Comparison of ENCODE assay signal across 27 cellular contexts in genomic region chr4:87620491-87620890, GRCh38. TPM values are rescaled to one million over a fixed set of nuclear protein-coding genes. Genes with fewer than 3 reads are reported as not detected.
DNase-seq lines count a peak whose midpoint lies in the region; ATAC-seq and TF ChIP-seq lines count a peak whose summit lies in the region.
"Had no signal": no experiment of that assay in that cellular context is flagged by ENCODE, and none has a peak within 500 bp of the region (broad histone marks: within the 10 kb centered on the region; RNA-seq: fewer than 3 reads in every experiment).

No MANE protein-coding gene starts in this region.

- no peaks in the 10 kb centered on the region for H3K79me2 ChIP-seq in PC-3 (ENCODE audit: low read length)

- POLR2A ChIA-PET in PC-3 (lab: Charles Lee; ENCODE audit: unreplicated experiment), result no interaction called here

- intact Hi-C loops in esophagus muscularis mucosa (cut with DNase I) (no loop called here), sigmoid colon (cut with DNase I) (no loop called here), transverse colon (cut with DNase I; ENCODE audit: low total_unique reads) (no loop called here), PC-3 (cut with micrococcal nuclease) (no loop called here)

- TF ChIP-seq EP300 in esophagus muscularis mucosa (IDR thresholded peaks at IDR 0.05) (no peak), sigmoid colon (IDR thresholded peaks at IDR 0.05) (peak; percentile 10 to 54 (median 28)), transverse colon (IDR thresholded peaks at IDR 0.05; ENCODE audit: low read depth) (no peak)

- H2AFZ ChIP-seq in PC-3 (ENCODE audit: low read length), result no peak overlapping the region

- TF ChIP-seq CTCF in esophagus muscularis mucosa (IDR thresholded peaks at IDR 0.05), result no peak
- no peak for TF ChIP-seq CTCF in right atrium auricular region (IDR thresholded peaks at IDR 0.05)
- TF ChIP-seq CTCF in sigmoid colon (IDR thresholded peaks at IDR 0.05), result no peak
- TF ChIP-seq CTCF in transverse colon (IDR thresholded peaks at IDR 0.05), result no peak
- no peak for TF ChIP-seq CTCF in PC-3 (conservative IDR thresholded peaks at IDR 0.05; ENCODE audit: low read depth, low read length)

- peak overlapping the region; percentile 59 to 74 (median 62) for H3K27ac ChIP-seq in esophagus muscularis mucosa (replicated peaks in 1 of 4)
- peak overlapping the region; percentile 75 to 83 for H3K27ac ChIP-seq in right atrium auricular region
- H3K27ac ChIP-seq in sigmoid colon, result peak overlapping the region; percentile 56 to 64 (median 60)
- H3K27ac ChIP-seq in transverse colon, result peak overlapping the region in 3 of 4 donors; percentile 41 to 47 (median 47)
- no peak overlapping the region for H3K27ac ChIP-seq in PC-3 (ENCODE audit: low read length)
- H3K27ac ChIP-seq: HL-60, SK-N-MC had no signal

- H3K36me3 ChIP-seq in esophagus muscularis mucosa, result no peaks in the 10 kb centered on the region
- H3K36me3 ChIP-seq in right atrium auricular region, result no peaks in the 10 kb centered on the region
- H3K36me3 ChIP-seq in sigmoid colon, result no peaks in the 10 kb centered on the region
- H3K36me3 ChIP-seq in transverse colon, result no peaks in the 10 kb centered on the region
- H3K36me3 ChIP-seq in PC-3 (ENCODE audit: low read depth, low read length), result no peaks in the 10 kb centered on the region

- H3K4me2 ChIP-seq in PC-3 (ENCODE audit: low read length), result no peak overlapping the region

- CTCF ChIA-PET in PC-3 (lab: Charles Lee), result no interaction called here

- in situ Hi-C loops in transverse colon (cut with MboI; ENCODE audit: low pct_ligation_motif_present in 1 of 4, low pct_unique_long_range_greater_than_20kb in 1 of 4, low sequenced_read_pairs in 3 of 4), result no loop called here

- no peak overlapping the region for H3K9ac ChIP-seq in PC-3 (ENCODE audit: low read length)

- H3K9me3 ChIP-seq in esophagus muscularis mucosa, result no peaks in the 10 kb centered on the region
- no peaks in the 10 kb centered on the region for H3K9me3 ChIP-seq in right atrium auricular region
- H3K9me3 ChIP-seq in sigmoid colon, result peaks cover 0 to 2% (median 0%) of the 10 kb centered on the region in 4 donors
- no peaks in the 10 kb centered on the region for H3K9me3 ChIP-seq in transverse colon
- H3K9me3 ChIP-seq in PC-3 (ENCODE audit: low read length), result no peaks in the 10 kb centered on the region

- TF ChIP-seq POLR2A in esophagus muscularis mucosa (IDR thresholded peaks at IDR 0.05; ENCODE audit: low read depth), result no peak
- no peak for TF ChIP-seq POLR2A in sigmoid colon (IDR thresholded peaks at IDR 0.05)
- TF ChIP-seq POLR2A in transverse colon (IDR thresholded peaks at IDR 0.05), result no peak

- H3F3A ChIP-seq in PC-3 (ENCODE audit: low read length, unreplicated experiment), result no peaks in the 10 kb centered on the region

- DNase-seq in esophagus muscularis mucosa (ENCODE audit: extremely low spot score) (no peak), right atrium auricular region (ENCODE audit: low spot score) (no peak), sigmoid colon (no peak), transverse colon (no peak), PC-3 (no peak)
- DNase-seq: activated CD4-positive, alpha-beta T cell treated with anti-CD3 and anti-CD28 coated beads for 48 hours; activated CD8-positive, alpha-beta memory T cell treated with anti-CD3 and anti-CD28 coated beads, Interleukin-2, amount 10 ng/mL, durations not matched to agents 7 days and 5 days; Calu3; Kasumi-1; MV-4-11; NCI-H1694; NCI-H2227 treated with DMSO at 0.1 percent for 48 hours; NCI-H69; posterior cingulate gyrus; small intestine; stimulated activated CD4-positive, alpha-beta T cell treated with anti-CD3 and anti-CD28 coated beads, Interleukin-1b, Interleukin-23, amount 100 ng/mL, for 48 hours; T-helper 17 cell had no signal

- no peaks in the 10 kb centered on the region for H3K27me3 ChIP-seq in esophagus muscularis mucosa
- H3K27me3 ChIP-seq in right atrium auricular region, result no peaks in the 10 kb centered on the region
- H3K27me3 ChIP-seq in sigmoid colon, result no peaks in the 10 kb centered on the region
- H3K27me3 ChIP-seq in transverse colon, result no peaks in the 10 kb centered on the region
- H3K27me3 ChIP-seq in PC-3 (ENCODE audit: low read length), result peaks cover 33% of the 10 kb centered on the region

- no TSS peak for BruUV-seq in PC-3 (replicated peaks; lab: Mats Ljungman, UMichigan)

- ATAC-seq in HG03280 (IDR thresholded peaks at IDR 0.05; ENCODE audit: unreplicated experiment) (no peak), PC-3 (no peak), HG02571 (IDR thresholded peaks at IDR 0.05; ENCODE audit: unreplicated experiment) (no peak), HG03097 (IDR thresholded peaks at IDR 0.05; ENCODE audit: low FRiP score, unreplicated experiment) (no peak)
- ATAC-seq: activated CD8-positive, alpha-beta memory T cell treated with anti-CD3 and anti-CD28 coated beads, Interleukin-2, amount 10 ng/mL, durations not matched to agents 7 days and 5 days; T-helper 17 cell had no signal

- H3K4me1 ChIP-seq in esophagus muscularis mucosa, result peaks cover 0 to 20% (median 3%) of the 10 kb centered on the region in 4 donors
- peaks cover 0 to 6% of the 10 kb centered on the region in 2 donors for H3K4me1 ChIP-seq in right atrium auricular region
- H3K4me1 ChIP-seq in sigmoid colon, result no peaks in the 10 kb centered on the region
- no peaks in the 10 kb centered on the region for H3K4me1 ChIP-seq in transverse colon
- no peaks in the 10 kb centered on the region for H3K4me1 ChIP-seq in PC-3 (ENCODE audit: insufficient read depth, low read length)

- H3K9me2 ChIP-seq in PC-3 (replicated peaks; ENCODE audit: low read length), result no peaks in the 10 kb centered on the region

- H3K4me3 ChIP-seq in esophagus muscularis mucosa, result no peak overlapping the region
- H3K4me3 ChIP-seq in right atrium auricular region, result peak overlapping the region in 1 of 2 donors; percentile 17
- no peak overlapping the region for H3K4me3 ChIP-seq in sigmoid colon
- H3K4me3 ChIP-seq in transverse colon, result no peak overlapping the region
- no peak overlapping the region for H3K4me3 ChIP-seq in PC-3 (ENCODE audit: low read length)
- H3K4me3 ChIP-seq: SK-N-MC had no signal

- no peaks in the 10 kb centered on the region for H4K20me1 ChIP-seq in PC-3 (ENCODE audit: low read length)

RNA-seq across cellular contexts. Expression of gene DSPP, which starts 12.2 kb away (rescaled TPM):
- total RNA-seq in esophagus muscularis mucosa, result not detected
- total RNA-seq in right atrium auricular region, result not detected
- not detected for total RNA-seq in sigmoid colon
- polyA plus RNA-seq in sigmoid colon, result not detected
- total RNA-seq in transverse colon, result not detected
- 0.04 TPM in 1 of 2 replicates, not detected in the other for total RNA-seq in PC-3 (2014; rRNA removed)
- total RNA-seq: activated CD8-positive, alpha-beta memory T cell treated with anti-CD3 and anti-CD28 coated beads, Interleukin-2, amount 10 ng/mL, durations not matched to agents 7 days and 5 days; Calu3; H4; mononuclear cell; T-helper 17 cell had no signal
- polyA plus RNA-seq: AG04450, liver, neural cell, small intestine had no signal

RNA-seq across cellular contexts. Expression of gene DMP1, which starts 29.6 kb away (rescaled TPM):
- total RNA-seq in esophagus muscularis mucosa (not detected), right atrium auricular region (not detected), sigmoid colon (not detected), transverse colon (not detected), PC-3 (2014; rRNA removed) (not detected in 2 replicates)
- not detected for polyA plus RNA-seq in sigmoid colon
- total RNA-seq: activated CD8-positive, alpha-beta memory T cell treated with anti-CD3 and anti-CD28 coated beads, Interleukin-2, amount 10 ng/mL, durations not matched to agents 7 days and 5 days; Calu3; H4; liver; mononuclear cell; T-helper 17 cell had no signal
- polyA plus RNA-seq: AG04450, liver, small intestine had no signal
